ENCODE assay signal across 16 cellular contexts in genomic region chr3:46046231-46046630, GRCh38. TPM values are rescaled to one million over a fixed set of nuclear protein-coding genes. Genes with fewer than 3 reads are reported as not detected.
DNase-seq lines count a peak whose midpoint lies in the region; ATAC-seq and TF ChIP-seq lines count a peak whose summit lies in the region.
"Not testable (repeated sequence)": the region's sequence is repeated elsewhere in the genome, so short reads cannot be mapped to it uniquely, and the experiment has no call there.
"Had no signal": no experiment of that assay in that cellular context is flagged by ENCODE, and none has a peak within 500 bp of the region (broad histone marks: within the 10 kb centered on the region; RNA-seq: fewer than 3 reads in every experiment).

No MANE protein-coding gene starts in this region.

- H3K9me3 Mint-ChIP-seq in activated CD8-positive, alpha-beta T cell treated with anti-CD3 and anti-CD28 coated beads for 36 hours = not testable (repeated sequence)

- not testable (repeated sequence) for H3K4me1 ChIP-seq in mesenchymal stem cell (ENCODE audit: control insufficient read depth, insufficient read depth, low read depth, low read length); stomach

- H3K36me3 Mint-ChIP-seq in T-helper 17 cell (ENCODE audit: low read depth); activated CD8-positive, alpha-beta T cell treated with anti-CD3 and anti-CD28 coated beads for 36 hours (ENCODE audit: low read depth): not testable (repeated sequence)

- POLR2A ChIA-PET in activated CD8-positive, alpha-beta T cell treated with anti-CD3 and anti-CD28 coated beads for 36 hours (lab: Charles Lee) = not testable (repeated sequence)

- H4K91ac ChIP-seq in mesenchymal stem cell (ENCODE audit: low read length) = not testable (repeated sequence)

- TF ChIP-seq EP300 in stomach (IDR thresholded peaks at IDR 0.05) = not testable (repeated sequence)

- not testable (repeated sequence) for H2BK120ac ChIP-seq in mesenchymal stem cell (ENCODE audit: low read depth, low read length)

- H3K4me3 Mint-ChIP-seq in T-helper 17 cell = peak overlapping the region; percentile 10
- not testable (repeated sequence) for H3K4me3 Mint-ChIP-seq in activated CD8-positive, alpha-beta T cell treated with anti-CD3 and anti-CD28 coated beads for 36 hours

- peaks cover 16% of the 10 kb centered on the region for H3K4me1 Mint-ChIP-seq in T-helper 17 cell
- H3K4me1 Mint-ChIP-seq in activated CD8-positive, alpha-beta T cell treated with anti-CD3 and anti-CD28 coated beads for 36 hours (ENCODE audit: low read depth) = peaks cover 18% of the 10 kb centered on the region

- not testable (repeated sequence) for H3K4me2 ChIP-seq in mesenchymal stem cell (ENCODE audit: low read length, poor library complexity, severe bottlenecking)

- not testable (repeated sequence) for TF ChIP-seq CTCF in activated CD8-positive, alpha-beta T cell treated with anti-CD3 and anti-CD28 coated beads for 36 hours (IDR thresholded peaks at IDR 0.05); cardiac fibroblast (IDR thresholded peaks at IDR 0.05; ENCODE audit: low read depth, low read length); stomach (IDR thresholded peaks at IDR 0.05)

- H3K27ac ChIP-seq in mesenchymal stem cell (ENCODE audit: low read length, poor library complexity, severe bottlenecking); stomach: not testable (repeated sequence)

- H3K4ac ChIP-seq in mesenchymal stem cell (ENCODE audit: low read depth in 1 of 2, low read length in 2 of 2) = not testable (repeated sequence)

- H3K23ac ChIP-seq in mesenchymal stem cell (ENCODE audit: low read length in 2 of 2) = not testable (repeated sequence)

- not testable (repeated sequence) for H3K9me3 ChIP-seq in T-helper 17 cell (ENCODE audit: control insufficient read depth, low read length, poor library complexity, severe bottlenecking); mesenchymal stem cell (ENCODE audit: control insufficient read depth, low read length); stomach

- H3K79me1 ChIP-seq in mesenchymal stem cell (replicated peaks; ENCODE audit: low read length, poor library complexity, severe bottlenecking) = not testable (repeated sequence)

- H2AFZ ChIP-seq in mesenchymal stem cell (ENCODE audit: low read depth, low read length) = not testable (repeated sequence)

- H3K36me3 ChIP-seq in mesenchymal stem cell (ENCODE audit: control insufficient read depth in 1 of 2, insufficient read depth in 2 of 2, low read depth in 1 of 2, low read length in 2 of 2); stomach: not testable (repeated sequence)

- 36% methylated on average over 5 of the region's 5 CpGs for WGBS in mesenchymal stem cell
- 27 to 49% (median 48%) methylated on average over 5 of the region's 5 CpGs for WGBS in stomach, 5 donors

- intact Hi-C loops in activated CD8-positive, alpha-beta T cell treated with anti-CD3 and anti-CD28 coated beads for 36 hours (cut with micrococcal nuclease); stomach (cut with DNase I; ENCODE audit: low total_unique reads): not testable (repeated sequence)

- DNase-seq in EL (peak; percentile 73), M059J (ENCODE audit: low read depth) (peak; percentile 41), cardiac fibroblast (ENCODE audit: low read depth in 2 of 2) (peak; percentile 9 to 10), mesenchymal stem cell (peak; percentile 33), stomach (peak; percentile 30)
- not testable (repeated sequence) for DNase-seq in T-helper 17 cell
- DNase-seq in activated CD8-positive, alpha-beta T cell treated with anti-CD3 and anti-CD28 coated beads for 36 hours = peak; percentile 47
- DNase-seq in activated effector memory CD4-positive, alpha-beta T cell treated with Interleukin-2 at 50 U/mL for 16 hours = peak; percentile 23

- H3K27me3 ChIP-seq in mesenchymal stem cell (ENCODE audit: control insufficient read depth in 1 of 2, insufficient read depth in 1 of 2, low read length in 2 of 2); stomach: not testable (repeated sequence)

- H2AK5ac ChIP-seq in mesenchymal stem cell (ENCODE audit: low read length, severe bottlenecking) = not testable (repeated sequence)

- peak; percentile 67 for ATAC-seq in T-helper 17 cell
- peak; percentile 61 for ATAC-seq in activated CD8-positive, alpha-beta T cell treated with anti-CD3 and anti-CD28 coated beads for 36 hours

- not testable (repeated sequence) for H3K9ac ChIP-seq in mesenchymal stem cell (ENCODE audit: low read length)

- H2BK12ac ChIP-seq in mesenchymal stem cell (ENCODE audit: low read length in 2 of 2) = not testable (repeated sequence)

- CTCF ChIA-PET in activated CD8-positive, alpha-beta T cell treated with anti-CD3 and anti-CD28 coated beads for 36 hours (lab: Charles Lee) = interaction anchor here (0.8 to 0.9 kb wide), 2 partner anchors 32 to 33 kb away, joined by 3 read pairs; no protein-coding TSS in a partner anchor

- not testable (repeated sequence) for H3K27me3 Mint-ChIP-seq in T-helper 17 cell; activated CD8-positive, alpha-beta T cell treated with anti-CD3 and anti-CD28 coated beads for 36 hours

- H4K8ac ChIP-seq in mesenchymal stem cell (ENCODE audit: low read length) = not testable (repeated sequence)

- peak overlapping the region; percentile 17 for H3K27ac Mint-ChIP-seq in T-helper 17 cell
- H3K27ac Mint-ChIP-seq in activated CD8-positive, alpha-beta T cell treated with anti-CD3 and anti-CD28 coated beads for 36 hours = peak overlapping the region; percentile 70

- H3K4me3 ChIP-seq in cardiac fibroblast (replicated peaks in 1 of 2; ENCODE audit: low read depth in 2 of 2, low read length in 2 of 2); mesenchymal stem cell (ENCODE audit: insufficient read depth in 1 of 2, low read depth in 1 of 2, low read length in 2 of 2); stomach: not testable (repeated sequence)

- not testable (repeated sequence) for H3K18ac ChIP-seq in mesenchymal stem cell (ENCODE audit: low read depth in 1 of 2, low read length in 2 of 2)

- not testable (repeated sequence) for H2BK5ac ChIP-seq in mesenchymal stem cell (ENCODE audit: low read depth, low read length, poor library complexity, severe bottlenecking)

- not testable (repeated sequence) for H2BK15ac ChIP-seq in mesenchymal stem cell (ENCODE audit: low read depth, poor library complexity, severe bottlenecking)

- not testable (repeated sequence) for H3K14ac ChIP-seq in mesenchymal stem cell (ENCODE audit: low read length in 2 of 2)

- TF ChIP-seq POLR2A in stomach (IDR thresholded peaks at IDR 0.05) = not testable (repeated sequence)

RNA-seq across cellular contexts. Expression of gene XCR1, which starts 18.9 kb away (rescaled TPM):
- total RNA-seq in M059J (2014; rRNA removed; shearing (Covaris generic)) = not detected in 2 replicates
- total RNA-seq in T-helper 17 cell (under 1 TPM in 1 of 2 donors, not detected in 1; 0.08 TPM), stomach (under 1 TPM in 3 of 5 donors, not detected in 2; under 0.01 to 0.37 (median 0.14) TPM)
- total RNA-seq in activated CD8-positive, alpha-beta T cell treated with anti-CD3 and anti-CD28 coated beads for 36 hours = not detected
- 0.01 TPM for polyA plus RNA-seq in mesenchymal stem cell (2013, experiment 1 of 2)
- under 0.01 TPM for polyA plus RNA-seq in mesenchymal stem cell (2013, experiment 2 of 2)
- polyA plus RNA-seq in stomach = under 1 TPM in 1 of 3 donors, not detected in 2; 0.03 TPM
- total RNA-seq: activated B cell treated with CpG ODN at 0.5 μM for 24 hours; activated CD8-positive, alpha-beta memory T cell treated with anti-CD3 and anti-CD28 coated beads for 36 hours; cardiac septum; dermis blood vessel endothelial cell; kidney epithelial cell; progenitor cell of endocrine pancreas; T-helper 2 cell treated with Interferon-gamma antibody and Interleukin-4, amounts not matched to agents 100 ng/mL and 5 ng/mL, for 36 hours; tibial nerve had no signal

RNA-seq across cellular contexts. Expression of gene FYCO1, which starts 50.6 kb away (rescaled TPM):
- 3.8 and 7.8 TPM in 2 replicates for total RNA-seq in M059J (2014; rRNA removed; shearing (Covaris generic))
- total RNA-seq in T-helper 17 cell (10 to 100 TPM; 27.3 to 32.6 TPM), stomach (10 to 100 TPM; 18.0 to 97.4 (median 39.3) TPM)
- 10 to 100 TPM; 14.1 to 14.5 TPM for total RNA-seq in activated CD8-positive, alpha-beta T cell treated with anti-CD3 and anti-CD28 coated beads for 36 hours
- 20.3 TPM for polyA plus RNA-seq in mesenchymal stem cell (2013, experiment 1 of 2)
- polyA plus RNA-seq in mesenchymal stem cell (2013, experiment 2 of 2) = 19.9 TPM
- polyA plus RNA-seq in stomach = 10 to 100 TPM; 10.7 to 11.8 (median 11.3) TPM
